20 cellular contexts compared by ENCODE assay signal in the genomic region with DNA sequence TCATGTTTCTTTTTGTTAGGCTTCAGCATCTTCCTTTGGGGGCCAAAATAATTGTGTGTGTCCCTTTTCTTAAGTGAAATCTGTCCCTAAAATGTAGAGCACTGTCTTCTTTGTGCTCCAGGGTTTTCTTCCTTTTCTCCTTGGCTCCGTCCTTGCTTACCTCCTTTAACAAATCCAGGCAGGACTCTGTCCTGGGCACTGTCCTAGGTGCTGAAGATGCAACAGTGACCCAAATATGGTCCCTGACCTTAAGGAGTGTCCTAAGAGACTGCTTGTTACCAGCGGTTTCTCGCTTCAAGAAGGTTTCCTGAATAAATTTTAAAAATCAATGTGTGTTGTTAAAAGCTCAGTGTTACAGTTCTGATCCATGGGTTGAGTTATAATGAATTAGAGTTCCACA.
DNase-seq lines count a peak whose midpoint lies in the region; TF ChIP-seq lines count a peak whose summit lies in the region.
"Had no signal": no experiment of that assay in that cellular context is flagged by ENCODE, and none has a peak within 500 bp of the region (broad histone marks: within the 10 kb centered on the region; RNA-seq: fewer than 3 reads in every experiment).

No MANE protein-coding gene starts in this region.

- H3K27me3 ChIP-seq in ovary: no peaks in the 10 kb centered on the region
- H3K27me3 ChIP-seq: body of pancreas, thyroid gland had no signal

- no peaks in the 10 kb centered on the region for H3K9me3 ChIP-seq in ovary
- H3K9me3 ChIP-seq: body of pancreas, thyroid gland had no signal

- no peaks in the 10 kb centered on the region for H3K4me1 ChIP-seq in ovary (ENCODE audit: insufficient read depth)
- H3K4me1 ChIP-seq: body of pancreas, left ventricle myocardium inferior, thyroid gland had no signal

- 35 to 47% (median 37%) methylated on average over 3 of the region's 3 CpGs for WGBS in ovary, 3 donors

- no peaks in the 10 kb centered on the region for H3K36me3 ChIP-seq in ovary
- H3K36me3 ChIP-seq: left ventricle myocardium inferior, thyroid gland had no signal

- TF ChIP-seq CTCF in LNCaP clone FGC (IDR thresholded peaks at IDR 0.05; ENCODE audit: control insufficient read depth, extremely low read depth, insufficient read depth) (no peak), cardiac fibroblast (IDR thresholded peaks at IDR 0.05; ENCODE audit: low read depth, low read length) (no peak), ovary (IDR thresholded peaks at IDR 0.05) (no peak)

- H3K4me3 ChIP-seq in LNCaP clone FGC (ENCODE audit: low read depth, low read length): no peak overlapping the region
- no peak overlapping the region for H3K4me3 ChIP-seq in cardiac fibroblast (replicated peaks in 1 of 2; ENCODE audit: low read depth in 2 of 2, low read length in 2 of 2)
- no peak overlapping the region for H3K4me3 ChIP-seq in ovary
- H3K4me3 ChIP-seq: body of pancreas, left ventricle myocardium inferior, thyroid gland had no signal

- TF ChIP-seq POLR2A in ovary (IDR thresholded peaks at IDR 0.05): no peak

- intact Hi-C loops in ovary (cut with DNase I): no loop called here

- TF ChIP-seq EP300 in ovary (IDR thresholded peaks at IDR 0.05): no peak

- DNase-seq in EH (ENCODE audit: low read depth) (peak; percentile 1), LNCaP clone FGC (ENCODE audit: low read depth) (peak; percentile 10), cardiac fibroblast (ENCODE audit: low read depth in 2 of 2) (peak; percentile 1 to 10), kidney glomerular epithelial cell (lab: John Stamatoyannopoulos, UW) (peak; percentile 9), NCI-H1694 (lab: John Stamatoyannopoulos, UW) (no peak), NCI-H774 (lab: John Stamatoyannopoulos, UW) (no peak), hepatic stellate cell (ENCODE audit: low spot score) (no peak), ovary (no peak)
- DNase-seq: activated naive CD4-positive, alpha-beta T cell; AML-193; body of pancreas; left ventricle myocardium inferior; naive B cell; NCI-H2081; retina; SIG-M5; stimulated activated CD4-positive, alpha-beta T cell treated with anti-CD3 and anti-CD28 coated beads, Interleukin-1b, Interleukin-23, amount 100 ng/mL, for 48 hours; stimulated activated CD8-positive, alpha-beta memory T cell treated with anti-CD3 and anti-CD28 coated beads, Interleukin-4, amount 100 ng/mL, for 48 hours had no signal

- H3K27ac ChIP-seq in ovary: no peak overlapping the region
- H3K27ac ChIP-seq: body of pancreas, KMS-11, left ventricle myocardium inferior, thyroid gland had no signal

Comparison
In these comparisons a context has a peak if more than half of its experiments do, and no peak if none do; other contexts are left out.
1. DNase-seq: peak in EH (single experiment), LNCaP clone FGC (single experiment), cardiac fibroblast (2 of 2) and kidney glomerular epithelial cell (single experiment); none in NCI-H1694 (single experiment), NCI-H774 (single experiment), hepatic stellate cell (single experiment) and ovary (0 of 5).